In the genomic region with DNA sequence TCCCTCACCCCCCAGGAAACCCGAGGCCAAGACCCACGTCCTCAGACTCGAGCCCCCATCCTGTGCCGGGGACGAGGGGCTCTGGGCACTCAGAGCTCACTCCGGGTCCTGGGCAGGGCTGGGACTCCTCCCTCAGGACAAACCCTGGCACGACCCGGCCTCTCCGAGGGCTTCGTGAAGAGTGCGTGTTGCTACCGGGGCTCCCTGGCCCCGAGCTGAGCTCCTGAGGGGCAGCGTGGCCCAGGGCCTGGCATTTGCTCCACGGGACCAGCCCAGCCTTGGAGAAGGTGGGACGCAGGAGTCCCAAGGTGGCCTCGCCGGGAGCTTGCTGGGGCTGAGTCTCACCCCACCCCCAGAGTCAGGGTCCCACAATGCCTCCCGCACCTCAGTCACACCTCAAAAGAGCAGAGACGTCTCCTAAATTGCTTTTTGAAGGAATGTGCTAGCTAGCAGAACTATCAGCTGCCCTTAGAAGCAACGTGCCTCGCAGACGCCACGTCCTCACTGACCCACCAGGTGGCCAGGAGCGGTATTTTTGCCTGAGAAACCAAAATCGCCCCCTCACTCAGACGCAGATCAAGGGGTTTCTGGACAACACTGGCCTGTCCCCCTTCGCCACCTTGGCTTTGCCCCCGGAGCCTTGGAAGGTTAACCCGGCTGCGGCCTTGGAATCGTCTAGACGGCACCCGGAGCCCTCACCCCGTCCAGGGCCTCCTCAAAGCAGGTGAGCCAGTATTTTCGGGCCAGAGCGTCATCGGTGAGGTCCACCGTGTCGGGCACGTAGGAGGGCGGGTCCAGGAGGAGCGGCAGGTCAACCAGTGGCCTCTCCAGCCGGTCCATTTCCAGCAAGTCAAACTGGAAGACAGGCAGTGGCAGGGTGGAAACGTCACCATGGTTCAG, we compare ENCODE assay signal across 1 cellular context.
TF ChIP-seq lines count a peak whose summit lies in the region.

No MANE protein-coding gene starts in this region.

TF ChIP-seq in SK-N-SH treated with all-trans-retinoic acid at 6 μM for 48 hours, 23 proteins besides CTCF, POLR2A, EP300 and RAD21 (continued from another document):
- TF ChIP-seq PATZ1 (CRISPR knock-in tag; IDR thresholded peaks at IDR 0.05; ENCODE audit: borderline replicate concordance) (no peak), TCF4 (CRISPR knock-in tag; IDR thresholded peaks at IDR 0.05; ENCODE audit: borderline replicate concordance) (no peak), BACH2 (CRISPR knock-in tag; IDR thresholded peaks at IDR 0.05; ENCODE audit: borderline replicate concordance) (no peak), ZC3H10 (CRISPR knock-in tag; IDR thresholded peaks at IDR 0.05) (no peak), ZNF70 (CRISPR knock-in tag; IDR thresholded peaks at IDR 0.05) (no peak), CREB5 (CRISPR knock-in tag; IDR thresholded peaks at IDR 0.05; ENCODE audit: low read depth) (no peak), PPARA (CRISPR knock-in tag; IDR thresholded peaks at IDR 0.05; ENCODE audit: borderline replicate concordance) (no peak)
TF ChIP-seq in SK-N-SH treated with all-trans-retinoic acid at 6 μM for 48 hours: peak in this region for 0.
